ENCODE assay signal across 1 cellular context in genomic region chr5:39005566-39006232, GRCh38.
TF ChIP-seq lines count a peak whose summit lies in the region.

No MANE protein-coding gene starts in this region.

TF ChIP-seq in WTC11, 78 proteins besides CTCF, POLR2A, EP300 and RAD21 (continued from another document):
- no peak for TF ChIP-seq HMGXB4 (CRISPR knock-in tag; IDR thresholded peaks at IDR 0.05)
- TF ChIP-seq, protein P1, sequence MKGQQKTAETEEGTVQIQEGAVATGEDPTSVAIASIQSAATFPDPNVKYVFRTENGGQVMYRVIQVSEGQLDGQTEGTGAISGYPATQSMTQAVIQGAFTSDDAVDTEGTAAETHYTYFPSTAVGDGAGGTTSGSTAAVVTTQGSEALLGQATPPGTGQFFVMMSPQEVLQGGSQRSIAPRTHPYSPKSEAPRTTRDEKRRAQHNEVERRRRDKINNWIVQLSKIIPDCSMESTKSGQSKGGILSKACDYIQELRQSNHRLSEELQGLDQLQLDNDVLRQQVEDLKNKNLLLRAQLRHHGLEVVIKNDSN (CRISPR knock-in tag; IDR thresholded peaks at IDR 0.05) = no peak
- TF ChIP-seq ZNF423 (CRISPR knock-in tag; IDR thresholded peaks at IDR 0.05) = no peak
- TF ChIP-seq, protein P2, sequence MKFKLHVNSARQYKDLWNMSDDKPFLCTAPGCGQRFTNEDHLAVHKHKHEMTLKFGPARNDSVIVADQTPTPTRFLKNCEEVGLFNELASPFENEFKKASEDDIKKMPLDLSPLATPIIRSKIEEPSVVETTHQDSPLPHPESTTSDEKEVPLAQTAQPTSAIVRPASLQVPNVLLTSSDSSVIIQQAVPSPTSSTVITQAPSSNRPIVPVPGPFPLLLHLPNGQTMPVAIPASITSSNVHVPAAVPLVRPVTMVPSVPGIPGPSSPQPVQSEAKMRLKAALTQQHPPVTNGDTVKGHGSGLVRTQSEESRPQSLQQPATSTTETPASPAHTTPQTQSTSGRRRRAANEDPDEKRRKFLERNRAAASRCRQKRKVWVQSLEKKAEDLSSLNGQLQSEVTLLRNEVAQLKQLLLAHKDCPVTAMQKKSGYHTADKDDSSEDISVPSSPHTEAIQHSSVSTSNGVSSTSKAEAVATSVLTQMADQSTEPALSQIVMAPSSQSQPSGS (CRISPR knock-in tag; IDR thresholded peaks at IDR 0.05; ENCODE audit: borderline replicate concordance, low read depth) = no peak
- no peak for TF ChIP-seq ZNF317 (CRISPR knock-in tag; IDR thresholded peaks at IDR 0.05; ENCODE audit: borderline replicate concordance, low read depth)
- TF ChIP-seq ZNF138 (CRISPR knock-in tag; conservative IDR thresholded peaks at IDR 0.05) = no peak
- TF ChIP-seq SP1 (CRISPR knock-in tag; conservative IDR thresholded peaks at IDR 0.05) = no peak
- no peak for TF ChIP-seq ZBTB21 (CRISPR knock-in tag; IDR thresholded peaks at IDR 0.05; ENCODE audit: borderline replicate concordance)
- no peak for TF ChIP-seq ZNF671 (CRISPR knock-in tag; IDR thresholded peaks at IDR 0.05)
- TF ChIP-seq TP53 (CRISPR knock-in tag; IDR thresholded peaks at IDR 0.05) = no peak
- TF ChIP-seq MLX (CRISPR knock-in tag; IDR thresholded peaks at IDR 0.05) = no peak
- TF ChIP-seq ELF4 (CRISPR knock-in tag; IDR thresholded peaks at IDR 0.05; ENCODE audit: low read depth) = no peak
- no peak for TF ChIP-seq ZSCAN18 (CRISPR knock-in tag; IDR thresholded peaks at IDR 0.05)
TF ChIP-seq in WTC11: peak in this region for 0.
